Comparison of ENCODE assay signal across 1 cellular context in genomic region chr1:154272217-154272998, GRCh38.
TF ChIP-seq lines count a peak whose summit lies in the region.

HAX1 (plus strand) TSS chr1:154272629; CDS start chr1:154272724, 95 bp downstream.

TF ChIP-seq in K562, 482 proteins besides CTCF, POLR2A, EP300 and RAD21 (continued from another document):
- TF ChIP-seq POLR2H (tag; IDR thresholded peaks at IDR 0.05; ENCODE audit: low read depth) (peak; percentile 70), KDM2B (CRISPR knock-in tag; IDR thresholded peaks at IDR 0.05) (peak; percentile 35; the same call in 1 of the 2 replicates), IRF9 (tag; IDR thresholded peaks at IDR 0.05) (no peak), MAFF (IDR thresholded peaks at IDR 0.05; ENCODE audit: low read length) (no peak), NFRKB (IDR thresholded peaks at IDR 0.05; ENCODE audit: low read depth) (no peak), TRIM24 (IDR thresholded peaks at IDR 0.05) (peak in 1 of 2 experiments; percentile 24; a peak in 1 of 4 replicates), DMBX1 (CRISPR knock-in tag; IDR thresholded peaks at IDR 0.05; ENCODE audit: borderline replicate concordance) (no peak), ZNF354B (CRISPR knock-in tag; IDR thresholded peaks at IDR 0.05) (no peak), HBP1 (CRISPR knock-in tag; IDR thresholded peaks at IDR 0.05) (no peak; the same call in 1 of the 2 replicates), ESRRA (IDR thresholded peaks at IDR 0.05; ENCODE audit: borderline replicate concordance, low read depth) (peak; percentile 39; the same call in 1 of the 2 replicates), THAP12 (CRISPR knock-in tag; IDR thresholded peaks at IDR 0.05) (no peak), U2AF1 (optimal IDR thresholded peaks at IDR 0.05; ENCODE audit: low read depth, low read length) (no peak), HIVEP1 (CRISPR knock-in tag; IDR thresholded peaks at IDR 0.05) (no peak), BRD9 (IDR thresholded peaks at IDR 0.05; ENCODE audit: low read depth, partially characterized antibody) (peak; percentile 28), CHD2 (IDR thresholded peaks at IDR 0.05; ENCODE audit: low read depth, low read length) (no peak), ZNF133 (CRISPR knock-in tag; IDR thresholded peaks at IDR 0.05) (0 out of 2 replicates have a peak, but pooled peaks have one; percentile 46), FOXO4 (CRISPR knock-in tag; IDR thresholded peaks at IDR 0.05) (no peak), DEAF1 (CRISPR knock-in tag; IDR thresholded peaks at IDR 0.05) (peak; percentile 95), KDM5B (IDR thresholded peaks at IDR 0.05; ENCODE audit: insufficient replicate concordance, low read depth, low read length) (peak; percentile 82), SRSF7 (optimal IDR thresholded peaks at IDR 0.05; ENCODE audit: low read depth, low read length) (no peak), WHSC1 (IDR thresholded peaks at IDR 0.05; ENCODE audit: low read length) (no peak), POLR2AphosphoS2 (IDR thresholded peaks at IDR 0.05; ENCODE audit: low read length) (peak; percentile 94), RB1 (IDR thresholded peaks at IDR 0.05; ENCODE audit: low read depth) (peak; percentile 43; the same call in 1 of the 2 replicates), ARID3B (CRISPR knock-in tag; IDR thresholded peaks at IDR 0.05; ENCODE audit: borderline replicate concordance) (no peak), BRD4 (IDR thresholded peaks at IDR 0.05) (no peak), ZNF239 (CRISPR knock-in tag; IDR thresholded peaks at IDR 0.05) (peak; percentile 60; the same call in 1 of the 2 replicates), ZKSCAN3 (CRISPR knock-in tag; IDR thresholded peaks at IDR 0.05) (no peak), SRSF3 (IDR thresholded peaks at IDR 0.05; ENCODE audit: insufficient read depth, low read length) (no peak), PHTF2 (CRISPR knock-in tag; IDR thresholded peaks at IDR 0.05) (no peak), HNRNPK (IDR thresholded peaks at IDR 0.05; ENCODE audit: low read depth, low read length, poor library complexity, severe bottlenecking) (no peak), SETDB1 (IDR thresholded peaks at IDR 0.05; ENCODE audit: low read length) (no peak), ZNF140 (CRISPR knock-in tag; IDR thresholded peaks at IDR 0.05) (no peak), NFE2 (IDR thresholded peaks at IDR 0.05; ENCODE audit: low read depth) (no peak), FIP1L1 (IDR thresholded peaks at IDR 0.05; ENCODE audit: low read depth, low read length, poor library complexity, severe bottlenecking) (no peak), CCAR2 (IDR thresholded peaks at IDR 0.05; ENCODE audit: low read depth, low read length) (no peak), RFX7 (CRISPR knock-in tag; IDR thresholded peaks at IDR 0.05) (no peak), EZH2 (IDR thresholded peaks at IDR 0.05; ENCODE audit: borderline replicate concordance, low read depth, low read length) (no peak), ZNF12 (CRISPR knock-in tag; IDR thresholded peaks at IDR 0.05) (no peak), CBX1 (IDR thresholded peaks at IDR 0.05; ENCODE audit: low read depth) (0 out of 2 replicates have a peak, but pooled peaks have one; percentile 83), TSC22D4 (tag; IDR thresholded peaks at IDR 0.05) (no peak), ETV6 (IDR thresholded peaks at IDR 0.05; ENCODE audit: borderline replicate concordance in 1 of 2, low read depth in 2 of 2, low read length in 1 of 2) (0 out of 4 replicates have a peak, but pooled peaks of 1 of the 2 experiments have one; percentile 35), ETV6 (CRISPR knock-in tag; IDR thresholded peaks at IDR 0.05; ENCODE audit: borderline replicate concordance) (no peak), ZBED1 (IDR thresholded peaks at IDR 0.05) (no peak), ZBTB12 (CRISPR knock-in tag; IDR thresholded peaks at IDR 0.05) (peak; percentile 75), POLR2AphosphoS5 (IDR thresholded peaks at IDR 0.05; ENCODE audit: control insufficient read depth, insufficient read depth, low read depth, low read length) (peak; percentile 68; the same call in 1 of the 2 replicates), ZSCAN32 (CRISPR knock-in tag; IDR thresholded peaks at IDR 0.05) (0 out of 2 replicates have a peak, but pooled peaks have one; percentile 54), HDAC8 (tag; IDR thresholded peaks at IDR 0.05) (no peak), ZNF589 (CRISPR knock-in tag; IDR thresholded peaks at IDR 0.05; ENCODE audit: low read depth) (no peak), ZNF280B (CRISPR knock-in tag; IDR thresholded peaks at IDR 0.05) (no peak), MTF1 (CRISPR knock-in tag; IDR thresholded peaks at IDR 0.05; ENCODE audit: borderline replicate concordance) (no peak), NR4A1 (CRISPR knock-in tag; IDR thresholded peaks at IDR 0.05) (peak; percentile 19; the same call in 1 of the 2 replicates), NR4A1 (tag; IDR thresholded peaks at IDR 0.05) (no peak), PRMT5 (CRISPR knock-in tag; IDR thresholded peaks at IDR 0.05) (no peak), SMAD4 (CRISPR knock-in tag; conservative IDR thresholded peaks at IDR 0.05) (peak; percentile 36), E2F1 (CRISPR knock-in tag; IDR thresholded peaks at IDR 0.05) (0 out of 2 replicates have a peak, but pooled peaks have one; percentile 35), NFYB (IDR thresholded peaks at IDR 0.05; ENCODE audit: extremely low read depth, insufficient read length) (no peak), ZNF780A (CRISPR knock-in tag; IDR thresholded peaks at IDR 0.05) (no peak)
